ENCODE assay signal across 14 cellular contexts in genomic region chr10:77247076-77247561, GRCh38.
DNase-seq lines count a peak whose midpoint lies in the region; ATAC-seq, FAIRE-seq and TF ChIP-seq lines count a peak whose summit lies in the region.
"Had no signal": no experiment of that assay in that cellular context is flagged by ENCODE, and none has a peak within 500 bp of the region (broad histone marks: within the 10 kb centered on the region; RNA-seq: fewer than 3 reads in every experiment).

No MANE protein-coding gene starts in this region.

- 0 out of 2 replicates have a peak overlapping the region, but pooled peaks have one; percentile 8 for H3K14ac ChIP-seq in IMR-90 (replicated peaks; ENCODE audit: low read depth, low read length)

- no peak overlapping the region for H2BK20ac ChIP-seq in IMR-90 (ENCODE audit: low read depth, low read length)

- H3K27ac ChIP-seq in IMR-90 (ENCODE audit: insufficient read depth, low read length): no peak overlapping the region
- peak overlapping the region; percentile 74 to 79 for H3K27ac ChIP-seq in ascending aorta
- peak overlapping the region; percentile 15 for H3K27ac ChIP-seq in hepatocyte
- no peak overlapping the region for H3K27ac ChIP-seq in small intestine (ENCODE audit: low read depth in 1 of 2, low read length in 1 of 2)
- H3K27ac ChIP-seq: SJSA1 had no signal

- FAIRE-seq in small intestine (lab: Jason Lieb, UNC) (no peak), GM19239 (lab: Jason Lieb, UNC) (no peak)
- FAIRE-seq: colon, kidney had no signal

- TF ChIP-seq RAD21 in IMR-90 (IDR thresholded peaks at IDR 0.05; ENCODE audit: low read length): no peak

- no peak overlapping the region for H3K9ac ChIP-seq in IMR-90 (ENCODE audit: low read depth, low read length)

- 0 out of 3 replicates have a peak overlapping the region, but pooled peaks have one; percentile 23 for H2BK15ac ChIP-seq in IMR-90 (ENCODE audit: low read depth, low read length)

- CTCF ChIA-PET in IMR-90 (lab: Yijun Ruan, JAX): interaction anchor here (0.8 to 1.4 kb wide), 3 partner anchors 74 to 146 kb away, joined by 3 to 6 read pairs (median 3); no protein-coding TSS in a partner anchor

- ATAC-seq in IMR-90 (ENCODE audit: low read depth) (peak; percentile 27), HG03025 (IDR thresholded peaks at IDR 0.05; ENCODE audit: low FRiP score, unreplicated experiment) (no peak)

- H3K23ac ChIP-seq in IMR-90 (ENCODE audit: low read depth, low read length): no peak overlapping the region

- no peaks in the 10 kb centered on the region for H3K36me3 ChIP-seq in IMR-90 (ENCODE audit: control insufficient read depth, insufficient read depth, low read length)
- H3K36me3 ChIP-seq in ascending aorta: no peaks in the 10 kb centered on the region
- H3K36me3 ChIP-seq in hepatocyte (replicated peaks; ENCODE audit: insufficient read depth, low read depth): no peaks in the 10 kb centered on the region
- H3K36me3 ChIP-seq in small intestine (ENCODE audit: control insufficient read depth in 2 of 2, insufficient read depth in 2 of 2, low read length in 2 of 2): no peaks in the 10 kb centered on the region
- H3K36me3 ChIP-seq: SJSA1, spleen had no signal

- no peak overlapping the region; the same call in 1 of the 2 replicates for H4K91ac ChIP-seq in IMR-90 (ENCODE audit: insufficient read depth, low read depth, low read length)

- TF ChIP-seq CTCF in IMR-90 (conservative IDR thresholded peaks at IDR 0.05; ENCODE audit: low read depth, low read length): no peak
- TF ChIP-seq CTCF in ascending aorta (IDR thresholded peaks at IDR 0.05): no peak
- no peak for TF ChIP-seq CTCF in hepatocyte (IDR thresholded peaks at IDR 0.05; ENCODE audit: poor library complexity)

- H2AK5ac ChIP-seq in IMR-90 (ENCODE audit: low read depth, low read length): no peak overlapping the region

- H3K9me2 ChIP-seq in hepatocyte (replicated peaks; ENCODE audit: insufficient read depth): no peaks in the 10 kb centered on the region

- H3K56ac ChIP-seq in IMR-90 (ENCODE audit: extremely low read depth, insufficient read depth, low read length): no peak overlapping the region

- dilution Hi-C loops in IMR-90 (cut with HindIII; ENCODE audit: low sequenced_read_pairs, unreplicated experiment): no loop called here

- no peak overlapping the region for H2BK5ac ChIP-seq in IMR-90 (ENCODE audit: low read depth, low read length, poor library complexity, severe bottlenecking)

- H3K4me1 ChIP-seq in IMR-90 (ENCODE audit: control insufficient read depth, insufficient read depth, low read length) (peaks cover 16% of the 10 kb centered on the region), ascending aorta (peaks cover 22 to 55% of the 10 kb centered on the region in 2 donors), hepatocyte (ENCODE audit: insufficient read depth) (peaks cover 42% of the 10 kb centered on the region), small intestine (ENCODE audit: control insufficient read depth in 2 of 2, insufficient read depth in 1 of 2, low read depth in 1 of 2, low read length in 1 of 2) (peaks cover 2 to 4% of the 10 kb centered on the region in 2 donors)

- BruUV-seq in IMR-90 (replicated peaks; lab: Mats Ljungman, UMichigan): no TSS peak

- peaks cover 4% of the 10 kb centered on the region for H3K9me1 ChIP-seq in IMR-90 (ENCODE audit: insufficient read depth, low read length)

- no peaks in the 10 kb centered on the region for H4K20me1 ChIP-seq in IMR-90 (ENCODE audit: insufficient read depth, low read length)
- H4K20me1 ChIP-seq in hepatocyte (ENCODE audit: insufficient read depth, poor library complexity, severe bottlenecking): no peaks in the 10 kb centered on the region

- POLR2A ChIA-PET in IMR-90 (lab: Charles Lee; ENCODE audit: unreplicated experiment): no interaction called here

- H3K4me3 ChIP-seq in IMR-90 (ENCODE audit: insufficient read depth, low read depth, low read length) (no peak overlapping the region), ascending aorta (peak overlapping the region in 1 of 2 donors; percentile 23), hepatocyte (no peak overlapping the region), small intestine (ENCODE audit: low read depth in 1 of 2, low read length in 2 of 2) (no peak overlapping the region)
- H3K4me3 ChIP-seq: SJSA1, spleen had no signal

- TF ChIP-seq POLR2A in IMR-90 (IDR thresholded peaks at IDR 0.05; ENCODE audit: low read depth, low read length): no peak

- no peak overlapping the region for H2AFZ ChIP-seq in IMR-90 (replicated peaks; ENCODE audit: low read length, poor library complexity)
- no peak overlapping the region for H2AFZ ChIP-seq in hepatocyte

- WGBS in IMR-90 (ENCODE audit: extremely low coverage in 2 of 2, insufficient read length in 1 of 2), 2 experiments: 70% methylated on average over 2 of the region's 7 CpGs; no CpG with 5 or more reads in 1 of the 2 experiments
- WGBS in hepatocyte (ENCODE audit: low lambda C conversion rate, missing lambda C conversion rate): 34% methylated on average over 7 of the region's 7 CpGs
- 18 to 46% (median 35%) methylated on average over 7 of the region's 7 CpGs for WGBS in small intestine, 3 donors

- in situ Hi-C loops in IMR-90 (cut with MboI; ENCODE audit: low sequenced_read_pairs): no loop called here

- no peak overlapping the region for H3K4ac ChIP-seq in IMR-90 (ENCODE audit: low read depth, low read length)

- H3K27me3 ChIP-seq in IMR-90 (ENCODE audit: control insufficient read depth, insufficient read depth, low read length) (no peaks in the 10 kb centered on the region), ascending aorta (no peaks in the 10 kb centered on the region), hepatocyte (no peaks in the 10 kb centered on the region), small intestine (ENCODE audit: control insufficient read depth in 2 of 2, insufficient read depth in 2 of 2, low read length in 2 of 2) (no peaks in the 10 kb centered on the region)
- H3K27me3 ChIP-seq: SJSA1, spleen had no signal

- H4K8ac ChIP-seq in IMR-90 (ENCODE audit: low read depth in 2 of 2, low read length in 2 of 2): peak overlapping the region in 1 of 2 experiments; percentile 28; a peak in 2 of 4 replicates

- no peak overlapping the region for H2BK120ac ChIP-seq in IMR-90 (ENCODE audit: low read depth, low read length)

- no peaks in the 10 kb centered on the region for H3K79me1 ChIP-seq in IMR-90 (ENCODE audit: low read depth in 1 of 2, low read length in 2 of 2)

- peak overlapping the region; percentile 23; the same call in 1 of the 2 replicates for H3K4me2 ChIP-seq in IMR-90 (ENCODE audit: low read depth, low read length)
- H3K4me2 ChIP-seq in hepatocyte: peak overlapping the region; percentile 61

- no peaks in the 10 kb centered on the region for H3K79me2 ChIP-seq in hepatocyte

- H4K5ac ChIP-seq in IMR-90 (ENCODE audit: low read depth, low read length): peak overlapping the region; percentile 5; the same call in 1 of the 2 replicates

- no peak overlapping the region for H2AK9ac ChIP-seq in IMR-90 (replicated peaks; ENCODE audit: low read depth, low read length, poor library complexity)

- intact Hi-C loops in IMR-90 (cut with micrococcal nuclease): no loop called here
- intact Hi-C loops in ascending aorta (cut with DNase I): loop anchor here (5.0 kb wide), 1 partner anchor 390 kb away; the partner anchor contains the start of gene KCNMA1

- H3K18ac ChIP-seq in IMR-90 (ENCODE audit: low read depth, low read length): no peak overlapping the region

- no peaks in the 10 kb centered on the region for H3K9me3 ChIP-seq in IMR-90 (ENCODE audit: control insufficient read depth, insufficient read depth, low read length)
- no peaks in the 10 kb centered on the region for H3K9me3 ChIP-seq in ascending aorta
- H3K9me3 ChIP-seq in hepatocyte (ENCODE audit: low read depth): no peaks in the 10 kb centered on the region
- no peaks in the 10 kb centered on the region for H3K9me3 ChIP-seq in small intestine (ENCODE audit: control insufficient read depth, low read depth)
- H3K9me3 ChIP-seq: SJSA1, spleen had no signal

- peak; percentile 77 for DNase-seq in IMR-90
- DNase-seq in ascending aorta (ENCODE audit: low spot score in 2 of 2): peak in 1 of 2 donors; percentile 70
- DNase-seq in hepatocyte (ENCODE audit: low spot score): peak; percentile 81
- peak; percentile 8 for DNase-seq in small intestine
- no peak for DNase-seq in GM19239 (ENCODE audit: insufficient read length, low spot score)
- no peak for DNase-seq in NCI-H774 (lab: John Stamatoyannopoulos, UW)
- DNase-seq: activated CD8-positive, alpha-beta memory T cell treated with anti-CD3 and anti-CD28 coated beads for 24 hours; kidney; MM.1S; spleen; stimulated activated naive CD4-positive, alpha-beta T cell treated with Interleukin-2 at 50 U/mL for 16 hours had no signal

TF ChIP-seq in IMR-90, 13 proteins besides CTCF, POLR2A, EP300 and RAD21:
- TF ChIP-seq ELK1 (IDR thresholded peaks at IDR 0.05; ENCODE audit: borderline replicate concordance, low read depth, low read length) (no peak), CHD1 (IDR thresholded peaks at IDR 0.05; ENCODE audit: low read depth, low read length) (no peak), CEBPB (IDR thresholded peaks at IDR 0.05; ENCODE audit: low read depth, low read length) (peak; percentile 82), MAFK (IDR thresholded peaks at IDR 0.05; ENCODE audit: low read depth, low read length) (no peak), FOS (IDR thresholded peaks at IDR 0.05; ENCODE audit: low read depth, low read length) (peak; percentile 47; the same call in 1 of the 2 replicates), USF2 (IDR thresholded peaks at IDR 0.05; ENCODE audit: low read depth, low read length) (no peak), MAZ (IDR thresholded peaks at IDR 0.05; ENCODE audit: borderline replicate concordance, low read depth, low read length) (no peak), RFX5 (IDR thresholded peaks at IDR 0.05; ENCODE audit: low read depth, low read length) (no peak), RCOR1 (IDR thresholded peaks at IDR 0.05; ENCODE audit: insufficient replicate concordance, low read length) (no peak)

Comparison
In these comparisons a context has a peak if more than half of its experiments do, and no peak if none do; other contexts are left out.
1. DNase-seq: peak in IMR-90 (single experiment), hepatocyte (single experiment) and small intestine (single experiment); none in GM19239 (single experiment) and NCI-H774 (single experiment).
2. H3K27ac ChIP-seq: peak in ascending aorta (2 of 2) and hepatocyte (single experiment); none in IMR-90 (single experiment) and small intestine (0 of 2).